ENCODE assay signal across 28 cellular contexts in genomic region chr9:11697101-11697500, GRCh38.
"Had no signal": no experiment of that assay in that cellular context is flagged by ENCODE, and none has a peak within 500 bp of the region (broad histone marks: within the 10 kb centered on the region; RNA-seq: fewer than 3 reads in every experiment).

No MANE protein-coding gene starts in this region.

- DNase-seq: activated effector memory CD4-positive, alpha-beta T cell treated with anti-CD3 and anti-CD28 coated beads, Interleukin-2, amount 50 U/mL, for 16 hours; activated effector memory CD4-positive, alpha-beta T cell treated with Interleukin-2 at 50 U/mL for 16 hours; activated gamma-delta T cell; activated gamma-delta T cell treated with Interleukin-2 at 50 U/mL for 16 hours; activated naive CD4-positive, alpha-beta T cell; activated naive CD4-positive, alpha-beta T cell treated with anti-CD3 and anti-CD28 coated beads for 36 hours; activated naive CD4-positive, alpha-beta T cell treated with anti-CD3 and anti-CD28 coated beads, Interleukin-2, amount 10 ng/mL, durations not matched to agents 7 days and 5 days; activated naive CD4-positive, alpha-beta T cell treated with anti-CD3 and anti-CD28 coated beads, Interleukin-2, amount 50 U/mL, for 16 hours; activated naive CD4-positive, alpha-beta T cell treated with Interleukin-2 at 50 U/mL for 16 hours; activated naive CD8-positive, alpha-beta T cell treated with anti-CD3 and anti-CD28 coated beads for 36 hours; activated naive CD8-positive, alpha-beta T cell treated with anti-CD3 and anti-CD28 coated beads, Interleukin-2, amount 10 ng/mL, durations not matched to agents 7 days and 5 days; activated naive CD8-positive, alpha-beta T cell treated with anti-CD3 and anti-CD28 coated beads, Interleukin-2, amount 50 U/mL, for 24 hours; activated T-cell treated with anti-CD3 and anti-CD28 coated beads, Interleukin-2, amount 50 U/mL, for 24 hours; activated T-cell treated with anti-CD3 and anti-CD28 coated beads, Interleukin-2, amount 50 U/mL, for 4 hours; activated T-cell treated with anti-CD3 and anti-CD28 coated beads, Interleukin-2, amount 50 U/mL, for 48 hours; activated T-cell treated with anti-CD3 and anti-CD28 coated beads, Interleukin-2, amount 50 U/mL, for 72 hours; adrenal gland; amniotic stem cell; amygdala; anterior cingulate cortex; aorta; body of pancreas; brain microvascular endothelial cell; caudate nucleus; central memory CD4-positive, alpha-beta T cell; cerebellar nuclear complex had no signal

- FAIRE-seq: astrocyte, bronchial epithelial cell had no signal
